In the genomic region with DNA sequence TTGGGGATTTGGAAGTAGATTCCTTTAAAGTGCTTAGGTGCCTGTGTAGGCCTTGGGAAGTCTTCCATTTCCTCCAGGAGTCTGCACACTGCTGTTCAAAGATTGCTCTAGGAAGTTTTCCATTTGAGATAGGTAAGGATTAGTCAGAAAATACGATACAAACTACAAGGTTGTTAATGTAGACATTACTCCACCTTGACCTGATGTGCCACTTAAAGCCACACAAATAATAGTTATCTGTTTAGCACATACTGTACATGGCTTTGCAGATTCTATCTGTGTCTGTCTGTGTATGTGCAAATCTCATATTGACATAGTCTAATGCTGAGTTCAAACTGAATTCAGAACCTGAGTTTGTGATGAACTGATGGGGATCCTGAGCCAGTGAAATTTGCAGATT, we compare ENCODE assay signal across 1 cellular context.
TF ChIP-seq lines count a peak whose summit lies in the region.

No MANE protein-coding gene starts in this region.

TF ChIP-seq in SK-N-SH treated with all-trans-retinoic acid at 6 μM for 48 hours, 23 proteins besides CTCF, POLR2A, EP300 and RAD21 (continued from another document):
- TF ChIP-seq, protein P1, sequence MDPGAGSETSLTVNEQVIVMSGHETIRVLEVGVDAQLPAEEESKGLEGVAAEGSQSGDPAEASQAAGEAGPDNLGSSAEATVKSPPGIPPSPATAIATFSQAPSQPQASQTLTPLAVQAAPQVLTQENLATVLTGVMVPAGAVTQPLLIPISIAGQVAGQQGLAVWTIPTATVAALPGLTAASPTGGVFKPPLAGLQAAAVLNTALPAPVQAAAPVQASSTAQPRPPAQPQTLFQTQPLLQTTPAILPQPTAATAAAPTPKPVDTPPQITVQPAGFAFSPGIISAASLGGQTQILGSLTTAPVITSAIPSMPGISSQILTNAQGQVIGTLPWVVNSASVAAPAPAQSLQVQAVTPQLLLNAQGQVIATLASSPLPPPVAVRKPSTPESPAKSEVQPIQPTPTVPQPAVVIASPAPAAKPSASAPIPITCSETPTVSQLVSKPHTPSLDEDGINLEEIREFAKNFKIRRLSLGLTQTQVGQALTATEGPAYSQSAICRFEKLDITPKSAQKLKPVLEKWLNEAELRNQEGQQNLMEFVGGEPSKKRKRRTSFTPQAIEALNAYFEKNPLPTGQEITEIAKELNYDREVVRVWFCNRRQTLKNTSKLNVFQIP (CRISPR knock-in tag; IDR thresholded peaks at IDR 0.05; ENCODE audit: borderline replicate concordance, low read depth), result no peak
- TF ChIP-seq OSR1 (CRISPR knock-in tag; IDR thresholded peaks at IDR 0.05), result no peak
- no peak for TF ChIP-seq ZNF70 (CRISPR knock-in tag; IDR thresholded peaks at IDR 0.05)
TF ChIP-seq in SK-N-SH treated with all-trans-retinoic acid at 6 μM for 48 hours: peak in this region for 0.
